Comparison of ENCODE assay signal across 27 cellular contexts in the genomic region with DNA sequence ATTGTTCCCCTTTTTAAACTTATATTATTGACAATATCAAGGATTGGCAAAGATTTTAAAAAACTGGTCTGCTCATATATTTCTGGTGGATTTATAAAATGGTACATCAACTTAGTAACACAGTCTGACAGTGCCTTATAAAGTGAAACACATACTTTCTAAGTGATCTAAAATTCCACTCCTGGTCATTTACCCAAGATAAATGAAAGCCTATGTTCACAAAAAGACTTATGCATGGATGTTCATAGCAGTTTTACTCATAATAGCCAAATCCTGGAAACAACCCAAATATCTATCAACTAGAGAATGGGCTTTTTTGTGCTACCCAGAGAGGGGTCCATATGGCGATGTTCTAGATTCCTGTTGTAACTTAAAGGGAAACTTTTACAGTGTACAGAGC.
"Had no signal": no experiment of that assay in that cellular context is flagged by ENCODE, and none has a peak within 500 bp of the region (broad histone marks: within the 10 kb centered on the region; RNA-seq: fewer than 3 reads in every experiment).

No MANE protein-coding gene starts in this region.

- H3K4me1 Mint-ChIP-seq: memory B cell; naive thymus-derived CD4-positive, alpha-beta T cell had no signal

- H3K36me3 ChIP-seq: colonic mucosa, esophagus squamous epithelium, gastroesophageal sphincter, heart right ventricle, left lung, lower lobe of right lung had no signal

- H3K27ac Mint-ChIP-seq: dendritic cell treated with granulocyte-macrophage colony-stimulating factor and Interleukin-4, amounts not matched to agents 40 ng/mL and 50 ng/mL, for 4 days; effector memory CD8-positive, alpha-beta T cell; endodermal cell; memory B cell; naive thymus-derived CD4-positive, alpha-beta T cell had no signal

- FAIRE-seq: frontal cortex, islet of Langerhans, keratinocyte had no signal

- H3K27ac ChIP-seq: colonic mucosa, epithelial cell of prostate, esophagus squamous epithelium, foreskin keratinocyte, gastroesophageal sphincter, heart right ventricle, left lung, lower lobe of right lung had no signal

- H3K4me3 Mint-ChIP-seq: dendritic cell treated with granulocyte-macrophage colony-stimulating factor and Interleukin-4, amounts not matched to agents 40 ng/mL and 50 ng/mL, for 4 days; effector memory CD8-positive, alpha-beta T cell; endodermal cell; memory B cell; naive thymus-derived CD4-positive, alpha-beta T cell had no signal

- DNase-seq: colonic mucosa; cortex of kidney; effector CD8-positive, alpha-beta T cell; effector memory CD8-positive, alpha-beta T cell; endodermal cell; erythroblast; esophagus squamous epithelium; foreskin keratinocyte; glutamatergic neuron; head of caudate nucleus; heart right ventricle; hippocampal formation; left cardiac atrium; left lung; left ventricle myocardium superior; lower lobe of right lung; mesendoderm; midbrain; naive thymus-derived CD4-positive, alpha-beta T cell had no signal

- H3K36me3 Mint-ChIP-seq: memory B cell; naive thymus-derived CD4-positive, alpha-beta T cell had no signal

- H3K27me3 ChIP-seq: colonic mucosa, esophagus squamous epithelium, foreskin keratinocyte, gastroesophageal sphincter, heart right ventricle, left lung had no signal

- H3K27me3 Mint-ChIP-seq: dendritic cell treated with granulocyte-macrophage colony-stimulating factor and Interleukin-4, amounts not matched to agents 40 ng/mL and 50 ng/mL, for 4 days; effector memory CD8-positive, alpha-beta T cell; memory B cell; naive thymus-derived CD4-positive, alpha-beta T cell had no signal

- H3K9me3 ChIP-seq: colonic mucosa, esophagus squamous epithelium, gastroesophageal sphincter, heart right ventricle, left lung, lower lobe of right lung had no signal

- H3K9me3 Mint-ChIP-seq: dendritic cell treated with granulocyte-macrophage colony-stimulating factor and Interleukin-4, amounts not matched to agents 40 ng/mL and 50 ng/mL, for 4 days; endodermal cell; memory B cell had no signal

- H3K4me1 ChIP-seq: colonic mucosa, esophagus squamous epithelium, foreskin keratinocyte, gastroesophageal sphincter, heart right ventricle, left lung, lower lobe of right lung had no signal

- H3K4me3 ChIP-seq: colonic mucosa, esophagus squamous epithelium, gastroesophageal sphincter, heart right ventricle, left lung, lower lobe of right lung had no signal

- ATAC-seq: effector memory CD8-positive, alpha-beta T cell; esophagus mucosa; foreskin keratinocyte; gastroesophageal sphincter; heart right ventricle; left cardiac atrium; left lung; left ventricle myocardium superior; lower lobe of right lung; naive thymus-derived CD4-positive, alpha-beta T cell had no signal
